In genomic region chr11:58575377-58576020, GRCh38 we compare ENCODE assay signal across 8 cellular contexts. TPM values are rescaled to one million over a fixed set of nuclear protein-coding genes. Genes with fewer than 3 reads are reported as not detected.
DNase-seq lines count a peak whose midpoint lies in the region; ATAC-seq and TF ChIP-seq lines count a peak whose summit lies in the region.

Gene LPXN (minus strand): TSS chr11:58575856. CDS start chr11:58575772, 84 bp downstream.

- TF ChIP-seq EP300 in esophagus muscularis mucosa (IDR thresholded peaks at IDR 0.05): no peak

- TF ChIP-seq CTCF in esophagus muscularis mucosa (IDR thresholded peaks at IDR 0.05): no peak

- H3K27ac ChIP-seq in CD4-positive, alpha-beta memory T cell (ENCODE audit: low read depth, low read length): peak within 1 kb of the TSS; percentile 99
- peak within 1 kb of the TSS; percentile 99 to 100 (median 100) for H3K27ac ChIP-seq in esophagus muscularis mucosa (replicated peaks in 1 of 4)
- peak within 1 kb of the TSS; percentile 54 for H3K27ac ChIP-seq in rectal smooth muscle tissue (ENCODE audit: low read depth, low read length)

- H3K9ac ChIP-seq in rectal smooth muscle tissue (ENCODE audit: low read length): no peak within 1 kb of the TSS

- WGBS in esophagus muscularis mucosa: 60% methylated on average over 6 of the region's 6 CpGs

- CTCF ChIA-PET in CD4-positive, alpha-beta memory T cell (lab: Charles Lee; ENCODE audit: partially characterized antibody): interaction anchor here (1.2 to 8.6 kb wide), 5 partner anchors 9 to 101 kb away, joined by 3 to 187 read pairs (median 11); no protein-coding TSS in a partner anchor

- POLR2A ChIA-PET in CD4-positive, alpha-beta memory T cell (lab: Charles Lee; ENCODE audit: partially characterized antibody): interaction anchor here (0.7 to 6.4 kb wide), 12 partner anchors 9 to 908 kb away, joined by 3 to 109 read pairs (median 6); partner anchors contain the start of genes SELENOH and ZDHHC5

- H3K4me1 ChIP-seq in CD4-positive, alpha-beta memory T cell (ENCODE audit: insufficient read depth, low read length): peaks cover 64% of the 10 kb centered on the region
- H3K4me1 ChIP-seq in esophagus muscularis mucosa: peaks cover 47 to 55% (median 53%) of the 10 kb centered on the region in 4 donors
- H3K4me1 ChIP-seq in rectal smooth muscle tissue (ENCODE audit: control insufficient read depth, insufficient read depth, low read length): peaks cover 14% of the 10 kb centered on the region

- peak within 1 kb of the TSS; percentile 99 to 100 (median 100) for H3K27ac Mint-ChIP-seq in CD4-positive, alpha-beta memory T cell

- H3K4me1 Mint-ChIP-seq in CD4-positive, alpha-beta memory T cell: peaks cover 32 to 81% (median 54%) of the 10 kb centered on the region in 4 donors

- DNase-seq in CD4-positive, alpha-beta memory T cell: peak; percentile 71 to 78 (median 72)
- DNase-seq in LHCN-M2 (ENCODE audit: low read depth): peak; percentile 78
- peak; percentile 42 to 59 for DNase-seq in activated CD4-positive, alpha-beta T cell treated with anti-CD3 and anti-CD28 coated beads, Interleukin-2, amount 50 U/mL, for 48 hours
- DNase-seq in esophagus muscularis mucosa (ENCODE audit: extremely low spot score): no peak
- DNase-seq in NCI-H1694 (lab: John Stamatoyannopoulos, UW): no peak
- DNase-seq in D341Med (ENCODE audit: low spot score): no peak

- peaks cover 10 to 45% of the 10 kb centered on the region in 2 donors for H3K36me3 Mint-ChIP-seq in CD4-positive, alpha-beta memory T cell

- no peaks in the 10 kb centered on the region for H3K27me3 ChIP-seq in CD4-positive, alpha-beta memory T cell (ENCODE audit: insufficient read depth, low read length)
- H3K27me3 ChIP-seq in esophagus muscularis mucosa: no peaks in the 10 kb centered on the region
- H3K27me3 ChIP-seq in rectal smooth muscle tissue (ENCODE audit: control insufficient read depth, insufficient read depth, low read length): no peaks in the 10 kb centered on the region

- TF ChIP-seq POLR2A in esophagus muscularis mucosa (IDR thresholded peaks at IDR 0.05; ENCODE audit: low read depth): no peak

- H3K9me3 ChIP-seq in CD4-positive, alpha-beta memory T cell (ENCODE audit: control insufficient read depth in 1 of 2, low read length in 2 of 2): no peaks in the 10 kb centered on the region
- no peaks in the 10 kb centered on the region for H3K9me3 ChIP-seq in esophagus muscularis mucosa

- peaks cover 0 to 3% of the 10 kb centered on the region in 2 donors for H3K27me3 Mint-ChIP-seq in CD4-positive, alpha-beta memory T cell

- no peaks in the 10 kb centered on the region for H3K36me3 ChIP-seq in CD4-positive, alpha-beta memory T cell (ENCODE audit: insufficient read depth, low read length)
- H3K36me3 ChIP-seq in esophagus muscularis mucosa: no peaks in the 10 kb centered on the region
- peaks cover 3% of the 10 kb centered on the region for H3K36me3 ChIP-seq in rectal smooth muscle tissue (ENCODE audit: control insufficient read depth, insufficient read depth, low read length)

- intact Hi-C loops in CD4-positive, alpha-beta memory T cell (cut with micrococcal nuclease): loop anchor here (1.0 to 10.0 kb wide), 5 partner anchors 13 to 1008 kb away; partner anchors contain the start of genes FAM111B and UBE2L6
- intact Hi-C loops in esophagus muscularis mucosa (cut with DNase I): no loop called here

- H3K4me3 Mint-ChIP-seq in CD4-positive, alpha-beta memory T cell: peak within 1 kb of the TSS; percentile 93 to 99 (median 96)

- peak within 1 kb of the TSS; percentile 57 to 96 for H3K4me3 ChIP-seq in CD4-positive, alpha-beta memory T cell (ENCODE audit: low read length in 2 of 2)
- peak within 1 kb of the TSS in 3 of 4 donors; percentile 5 to 98 (median 34) for H3K4me3 ChIP-seq in esophagus muscularis mucosa
- peak within 1 kb of the TSS; percentile 95 for H3K4me3 ChIP-seq in rectal smooth muscle tissue (ENCODE audit: low read length)

- H3K9me3 Mint-ChIP-seq in CD4-positive, alpha-beta memory T cell: peaks cover 0 to 14% (median 0%) of the 10 kb centered on the region in 8 donors

- no peak for ATAC-seq in HG03571 (IDR thresholded peaks at IDR 0.05; ENCODE audit: unreplicated experiment)

RNA-seq across cellular contexts. Expression of gene LPXN, which starts in this region (rescaled TPM):
- 100 to 1,000 TPM; 138 to 147 TPM for total RNA-seq in CD4-positive, alpha-beta memory T cell
- polyA plus RNA-seq in CD4-positive, alpha-beta memory T cell: 100 to 1,000 TPM; 251 to 281 TPM
- 55.0 and 57.9 TPM in 2 replicates for total RNA-seq in LHCN-M2 (2014; rRNA removed)
- 31.1 TPM for polyA plus RNA-seq in LHCN-M2 (2012)
- total RNA-seq in esophagus muscularis mucosa: 1 to 10 TPM; 4.1 to 9.6 (median 7.2) TPM

Comparison
In these comparisons a context has a peak if more than half of its experiments do, and no peak if none do; other contexts are left out.
1. DNase-seq: peak in CD4-positive, alpha-beta memory T cell (5 of 5), LHCN-M2 (single experiment) and activated CD4-positive, alpha-beta T cell treated with anti-CD3 and anti-CD28 coated beads, Interleukin-2, amount 50 U/mL, for 48 hours (2 of 2); none in esophagus muscularis mucosa (single experiment), NCI-H1694 (single experiment) and D341Med (single experiment).
2. H3K4me3 ChIP-seq: peak in every context shown above with its lines; median percentile 95 in rectal smooth muscle tissue; 76 in CD4-positive, alpha-beta memory T cell; 34 in esophagus muscularis mucosa.
3. Peak in every context shown above with its lines, with median percentiles within 50 percentile points of each other: H3K27ac ChIP-seq.